23 cellular contexts compared by ENCODE assay signal in the genomic region with DNA sequence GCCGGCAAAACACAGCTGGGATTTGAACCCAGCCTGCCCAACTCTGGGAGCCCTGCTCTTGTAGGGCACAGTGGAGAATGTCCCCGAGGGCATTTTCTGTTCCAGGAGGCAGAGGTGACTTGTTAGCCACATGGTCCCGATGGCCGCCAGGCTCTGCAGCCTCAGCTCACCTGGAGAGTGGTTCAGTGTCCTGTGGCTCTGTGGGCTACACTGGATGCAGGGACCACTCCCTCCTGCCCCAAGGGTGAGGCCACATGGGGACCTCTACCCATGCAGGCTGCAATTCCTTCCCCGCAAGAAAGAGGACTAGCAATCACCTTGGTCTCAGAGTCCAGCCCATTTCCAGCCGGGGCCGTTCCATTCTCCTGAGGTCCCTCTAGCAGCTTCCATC.
"Had no signal": no experiment of that assay in that cellular context is flagged by ENCODE, and none has a peak within 500 bp of the region (broad histone marks: within the 10 kb centered on the region; RNA-seq: fewer than 3 reads in every experiment).

No MANE protein-coding gene starts in this region.

- H3K9me3 ChIP-seq: MG63, SJCRH30 had no signal

- FAIRE-seq: HTR-8/SVneo, RCC 7860 had no signal

- H3K36me3 ChIP-seq: MG63, SJCRH30 had no signal

- ATAC-seq: SK-N-SH treated with all-trans-retinoic acid at 6 μM for 48 hours had no signal

- DNase-seq: Karpas-422, KG1, MG63, NCI-H1092, NCI-H1105 treated with DMSO at 0.1 percent for 48 hours, NCI-H1417 treated with DMSO at 0.1 percent for 48 hours, NCI-H146, NCI-H1694 treated with DMSO at 0.1 percent for 48 hours, NCI-H1930, NCI-H2081, NCI-H2107, NCI-H226, NCI-H446, NCI-H510A, NCI-H524 treated with DMSO at 0.1 percent for 48 hours, NCI-H774, RPMI8226, SHP77, SJCRH30 had no signal

- H3K4me3 ChIP-seq: MG63, SJCRH30 had no signal

- H3K27ac ChIP-seq: HL-60, SJCRH30 had no signal
